In genomic region chr5:18744441-18744840, GRCh38 we compare ENCODE assay signal across 11 cellular contexts.
DNase-seq lines count a peak whose midpoint lies in the region; ATAC-seq and TF ChIP-seq lines count a peak whose summit lies in the region.
"Had no signal": no experiment of that assay in that cellular context is flagged by ENCODE, and none has a peak within 500 bp of the region (broad histone marks: within the 10 kb centered on the region; RNA-seq: fewer than 3 reads in every experiment).

No MANE protein-coding gene starts in this region.

- H3K4me3 Mint-ChIP-seq in activated T-helper 17 cell treated with anti-CD3 and anti-CD28 coated beads, Interleukin-2, amount 50 U/mL, for 72 hours: peak overlapping the region; percentile 96

- peak; percentile 11 for DNase-seq in stimulated activated CD4-positive, alpha-beta T cell treated with anti-CD3 and anti-CD28 coated beads, Interleukin-15, amount 100 ng/mL, for 24 hours
- DNase-seq in stimulated activated CD4-positive, alpha-beta T cell treated with anti-CD3 and anti-CD28 coated beads, Interleukin-4, amount 100 ng/mL, for 4 hours: no peak
- DNase-seq in upper lobe of left lung (no peak), GOT3 (lab: John Stamatoyannopoulos, UW) (no peak), AG08395 (ENCODE audit: low spot score) (no peak), right lobe of liver (no peak)
- DNase-seq: foreskin melanocyte, left cardiac atrium, NCI-H1105 treated with DMSO at 0.1 percent for 48 hours had no signal

- H3K4me2 ChIP-seq in KMS-11: peak overlapping the region; percentile 89

- H3K4me1 Mint-ChIP-seq in activated T-helper 17 cell treated with anti-CD3 and anti-CD28 coated beads, Interleukin-2, amount 50 U/mL, for 72 hours: peaks cover 34% of the 10 kb centered on the region

- H4K20me1 ChIP-seq in KMS-11 (ENCODE audit: insufficient read depth): no peaks in the 10 kb centered on the region

- peaks cover 44% of the 10 kb centered on the region for H3K36me3 Mint-ChIP-seq in activated T-helper 17 cell treated with anti-CD3 and anti-CD28 coated beads, Interleukin-2, amount 50 U/mL, for 72 hours (ENCODE audit: low read depth)

- H2AFZ ChIP-seq in KMS-11 (ENCODE audit: low read depth): peak overlapping the region; percentile 55; the same call in 1 of the 2 replicates

- no peaks in the 10 kb centered on the region for H3K36me3 ChIP-seq in KMS-11 (ENCODE audit: insufficient read depth)
- H3K36me3 ChIP-seq in upper lobe of left lung: no peaks in the 10 kb centered on the region
- H3K36me3 ChIP-seq in right lobe of liver: no peaks in the 10 kb centered on the region

- TF ChIP-seq CTCF in KMS-11 (conservative IDR thresholded peaks at IDR 0.05; ENCODE audit: low read depth, low read length) (no peak), upper lobe of left lung (IDR thresholded peaks at IDR 0.05) (no peak), right lobe of liver (IDR thresholded peaks at IDR 0.05) (no peak)

- H3K4me1 ChIP-seq in KMS-11 (ENCODE audit: low read depth, poor library complexity, severe bottlenecking) (peaks cover 60% of the 10 kb centered on the region), upper lobe of left lung (peaks cover 0 to 11% (median 1%) of the 10 kb centered on the region in 4 donors), right lobe of liver (no peaks in the 10 kb centered on the region)

- intact Hi-C loops in right lobe of liver (cut with DNase I): no loop called here

- peak overlapping the region; percentile 97 for H3K27ac ChIP-seq in KMS-11
- peak overlapping the region in 3 of 4 donors; percentile 58 to 77 (median 77) for H3K27ac ChIP-seq in upper lobe of left lung
- H3K27ac ChIP-seq in right lobe of liver: no peak overlapping the region

- TF ChIP-seq POLR2A in upper lobe of left lung (IDR thresholded peaks at IDR 0.05): no peak
- no peak for TF ChIP-seq POLR2A in right lobe of liver (IDR thresholded peaks at IDR 0.05)

- H3K4me3 ChIP-seq in KMS-11 (IDR thresholded peaks at IDR 0.05; ENCODE audit: insufficient read depth, low read depth, low read length) (no peak overlapping the region), upper lobe of left lung (peak overlapping the region in 2 of 4 donors; percentile 52 to 64), right lobe of liver (no peak overlapping the region)

- H3K9me3 ChIP-seq in upper lobe of left lung: no peaks in the 10 kb centered on the region
- no peaks in the 10 kb centered on the region for H3K9me3 ChIP-seq in right lobe of liver

- H3K9me3 Mint-ChIP-seq in activated T-helper 17 cell treated with anti-CD3 and anti-CD28 coated beads, Interleukin-2, amount 50 U/mL, for 72 hours: no peaks in the 10 kb centered on the region

- peaks cover 59% of the 10 kb centered on the region for H3K79me2 ChIP-seq in KMS-11 (ENCODE audit: insufficient read depth, low read depth)

- peak overlapping the region; percentile 93 for H3K27ac Mint-ChIP-seq in activated T-helper 17 cell treated with anti-CD3 and anti-CD28 coated beads, Interleukin-2, amount 50 U/mL, for 72 hours

- ATAC-seq in activated T-helper 17 cell treated with anti-CD3 and anti-CD28 coated beads, Interleukin-2, amount 50 U/mL, for 72 hours (replicated peaks): peak; percentile 54
- ATAC-seq in upper lobe of left lung (ENCODE audit: low FRiP score in 2 of 2) (no peak), right lobe of liver (no peak)

- H3K9ac ChIP-seq in KMS-11: peak overlapping the region; percentile 95; the same call in 1 of the 2 replicates

- 57 to 80% methylated on average over 3 of the region's 3 CpGs for WGBS in upper lobe of left lung, 2 donors
- 61% methylated on average over 3 of the region's 3 CpGs for WGBS in right lobe of liver (ENCODE audit: insufficient coverage, low coverage, low lambda C conversion rate, missing lambda C conversion rate)

- H3K27me3 ChIP-seq in KMS-11 (ENCODE audit: insufficient read depth, low read depth): no peaks in the 10 kb centered on the region
- no peaks in the 10 kb centered on the region for H3K27me3 ChIP-seq in upper lobe of left lung
- no peaks in the 10 kb centered on the region for H3K27me3 ChIP-seq in right lobe of liver

- TF ChIP-seq EP300 in upper lobe of left lung (IDR thresholded peaks at IDR 0.05): no peak

- H3K27me3 Mint-ChIP-seq in activated T-helper 17 cell treated with anti-CD3 and anti-CD28 coated beads, Interleukin-2, amount 50 U/mL, for 72 hours: no peaks in the 10 kb centered on the region

Comparison
In these comparisons a context has a peak if more than half of its experiments do, and no peak if none do; other contexts are left out.
1. H3K27ac ChIP-seq: peak in KMS-11 (single experiment) and upper lobe of left lung (3 of 4); none in right lobe of liver (0 of 3).